Comparison of ENCODE assay signal across 10 cellular contexts in genomic region chr14:87995500-87996275, GRCh38. TPM values are rescaled to one million over a fixed set of nuclear protein-coding genes. Genes with fewer than 3 reads are reported as not detected.
DNase-seq lines count a peak whose midpoint lies in the region; TF ChIP-seq lines count a peak whose summit lies in the region.
"Had no signal": no experiment of that assay in that cellular context is flagged by ENCODE, and none has a peak within 500 bp of the region (broad histone marks: within the 10 kb centered on the region; RNA-seq: fewer than 3 reads in every experiment).

No MANE protein-coding gene starts in this region.

- TF ChIP-seq POLR2A in Peyer's patch (IDR thresholded peaks at IDR 0.05), result no peak

- H3K27me3 ChIP-seq in Peyer's patch (no peaks in the 10 kb centered on the region), endodermal cell (ENCODE audit: control insufficient read depth, insufficient read depth, low read length, poor library complexity, severe bottlenecking) (no peaks in the 10 kb centered on the region), ascending aorta (no peaks in the 10 kb centered on the region)

- H3K4me1 Mint-ChIP-seq in T-helper 1 cell treated with Interleukin-12 subunit alpha and Interleukin-12 subunit beta and Interleukin-4 antibody, amounts not matched to agents 30 μg/mL and 1 μg/mL, for 36 hours (ENCODE audit: low read depth), result peaks cover 55% of the 10 kb centered on the region
- H3K4me1 Mint-ChIP-seq in endodermal cell, result peaks cover 27% of the 10 kb centered on the region

- no peak for DNase-seq in T-helper 1 cell
- no peak for DNase-seq in Peyer's patch
- DNase-seq in endodermal cell, result peak; percentile 57
- no peak for DNase-seq in NK-92 (lab: John Stamatoyannopoulos, UW; ENCODE audit: unreplicated experiment)
- DNase-seq in dermis blood vessel endothelial cell, result no peak
- no peak for DNase-seq in ascending aorta (ENCODE audit: low spot score in 2 of 2)
- DNase-seq: NCI-H2081 treated with DMSO at 0.1 percent for 48 hours had no signal

- TF ChIP-seq CTCF in Peyer's patch (IDR thresholded peaks at IDR 0.05) (no peak), endodermal cell (conservative IDR thresholded peaks at IDR 0.05) (no peak), ascending aorta (IDR thresholded peaks at IDR 0.05) (no peak)

- no peaks in the 10 kb centered on the region for H3K36me3 ChIP-seq in Peyer's patch
- H3K36me3 ChIP-seq in endodermal cell (ENCODE audit: control insufficient read depth, insufficient read depth, low read length), result no peaks in the 10 kb centered on the region
- H3K36me3 ChIP-seq in ascending aorta, result no peaks in the 10 kb centered on the region

- H3K27ac Mint-ChIP-seq in T-helper 1 cell treated with Interleukin-12 subunit alpha and Interleukin-12 subunit beta and Interleukin-4 antibody, amounts not matched to agents 30 μg/mL and 1 μg/mL, for 36 hours, result peak overlapping the region; percentile 92
- H3K27ac Mint-ChIP-seq in endodermal cell, result peak overlapping the region; percentile 89

- peaks cover 14% of the 10 kb centered on the region for H3K36me3 Mint-ChIP-seq in T-helper 1 cell treated with Interleukin-12 subunit alpha and Interleukin-12 subunit beta and Interleukin-4 antibody, amounts not matched to agents 30 μg/mL and 1 μg/mL, for 36 hours (ENCODE audit: low read depth)
- no peaks in the 10 kb centered on the region for H3K36me3 Mint-ChIP-seq in endodermal cell (ENCODE audit: low read depth)

- no peaks in the 10 kb centered on the region for H3K27me3 Mint-ChIP-seq in T-helper 1 cell treated with Interleukin-12 subunit alpha and Interleukin-12 subunit beta and Interleukin-4 antibody, amounts not matched to agents 30 μg/mL and 1 μg/mL, for 36 hours (ENCODE audit: low read depth)
- no peaks in the 10 kb centered on the region for H3K27me3 Mint-ChIP-seq in endodermal cell (ENCODE audit: insufficient read depth)

- peaks cover 0 to 18% (median 0%) of the 10 kb centered on the region in 4 donors for H3K4me1 ChIP-seq in Peyer's patch
- H3K4me1 ChIP-seq in endodermal cell (ENCODE audit: control insufficient read depth, insufficient read depth, low read length), result peaks cover 15% of the 10 kb centered on the region
- H3K4me1 ChIP-seq in ascending aorta, result peaks cover 0 to 13% of the 10 kb centered on the region in 2 donors

- 81 to 88% methylated on average over 4 to 6 of the region's 6 CpGs for WGBS in endodermal cell (ENCODE audit: insufficient coverage in 1 of 2, insufficient read length in 1 of 2), 2 experiments

- no peak overlapping the region for H3K4me3 Mint-ChIP-seq in T-helper 1 cell treated with Interleukin-12 subunit alpha and Interleukin-12 subunit beta and Interleukin-4 antibody, amounts not matched to agents 30 μg/mL and 1 μg/mL, for 36 hours
- H3K4me3 Mint-ChIP-seq in endodermal cell, result no peak overlapping the region

- intact Hi-C loops in ascending aorta (cut with DNase I), result no loop called here

- H3K9ac ChIP-seq in endodermal cell (ENCODE audit: extremely low read depth, low read length, poor library complexity, severe bottlenecking), result no peak overlapping the region

- no peak overlapping the region for H3K4me3 ChIP-seq in Peyer's patch
- peak overlapping the region; percentile 21 for H3K4me3 ChIP-seq in endodermal cell (ENCODE audit: low read length)
- no peak overlapping the region for H3K4me3 ChIP-seq in skin epidermis
- H3K4me3 ChIP-seq in ascending aorta, result no peak overlapping the region

- H3K9me3 ChIP-seq in Peyer's patch (no peaks in the 10 kb centered on the region), endodermal cell (ENCODE audit: control insufficient read depth, low read length) (peaks cover 12% of the 10 kb centered on the region), ascending aorta (no peaks in the 10 kb centered on the region)

- H3K27ac ChIP-seq in Peyer's patch (peak overlapping the region; percentile 20 to 87 (median 39)), endodermal cell (ENCODE audit: low read depth, low read length) (no peak overlapping the region), skin epidermis (peak overlapping the region in 11 of 21 experiments; percentile 7 to 97 (median 48)), ascending aorta (no peak overlapping the region)

- H3K9me3 Mint-ChIP-seq in T-helper 1 cell treated with Interleukin-12 subunit alpha and Interleukin-12 subunit beta and Interleukin-4 antibody, amounts not matched to agents 30 μg/mL and 1 μg/mL, for 36 hours, result no peaks in the 10 kb centered on the region
- no peaks in the 10 kb centered on the region for H3K9me3 Mint-ChIP-seq in endodermal cell

RNA-seq across cellular contexts. Expression of gene GALC, which starts 2.7 kb away (rescaled TPM):
- total RNA-seq in Peyer's patch (10 to 100 TPM in 3 of 4 donors, 1 to 10 TPM in 1; 8.3 to 47.6 (median 42.3) TPM), endodermal cell (10 to 100 TPM; 31.8 to 76.0 TPM), dermis blood vessel endothelial cell (12.7 and 16.8 TPM in 2 replicates), ascending aorta (31.7 TPM)
- polyA plus RNA-seq in endodermal cell (2013, experiment 1 of 2), result 36.8 TPM
- polyA plus RNA-seq in endodermal cell (2013, experiment 2 of 2), result 35.6 TPM

RNA-seq across cellular contexts. Expression of gene GPR65, which starts 9.2 kb away (rescaled TPM):
- total RNA-seq in Peyer's patch (1 to 10 TPM in 3 of 4 donors, under 1 TPM in 1; 0.76 to 1.7 (median 1.2) TPM), endodermal cell (not detected), dermis blood vessel endothelial cell (0.05 TPM in 1 of 2 replicates, not detected in the other), ascending aorta (0.32 TPM)
- polyA plus RNA-seq in endodermal cell (2013, experiment 1 of 2), result not detected
- not detected for polyA plus RNA-seq in endodermal cell (2013, experiment 2 of 2)
- total RNA-seq: A673 had no signal

Comparison
In these comparisons a context has a peak if more than half of its experiments do, and no peak if none do; other contexts are left out.
1. H3K27ac ChIP-seq: peak in Peyer's patch (4 of 4) and skin epidermis (11 of 21); none in endodermal cell (single experiment) and ascending aorta (0 of 2).